20 cellular contexts compared by ENCODE assay signal in the genomic region with DNA sequence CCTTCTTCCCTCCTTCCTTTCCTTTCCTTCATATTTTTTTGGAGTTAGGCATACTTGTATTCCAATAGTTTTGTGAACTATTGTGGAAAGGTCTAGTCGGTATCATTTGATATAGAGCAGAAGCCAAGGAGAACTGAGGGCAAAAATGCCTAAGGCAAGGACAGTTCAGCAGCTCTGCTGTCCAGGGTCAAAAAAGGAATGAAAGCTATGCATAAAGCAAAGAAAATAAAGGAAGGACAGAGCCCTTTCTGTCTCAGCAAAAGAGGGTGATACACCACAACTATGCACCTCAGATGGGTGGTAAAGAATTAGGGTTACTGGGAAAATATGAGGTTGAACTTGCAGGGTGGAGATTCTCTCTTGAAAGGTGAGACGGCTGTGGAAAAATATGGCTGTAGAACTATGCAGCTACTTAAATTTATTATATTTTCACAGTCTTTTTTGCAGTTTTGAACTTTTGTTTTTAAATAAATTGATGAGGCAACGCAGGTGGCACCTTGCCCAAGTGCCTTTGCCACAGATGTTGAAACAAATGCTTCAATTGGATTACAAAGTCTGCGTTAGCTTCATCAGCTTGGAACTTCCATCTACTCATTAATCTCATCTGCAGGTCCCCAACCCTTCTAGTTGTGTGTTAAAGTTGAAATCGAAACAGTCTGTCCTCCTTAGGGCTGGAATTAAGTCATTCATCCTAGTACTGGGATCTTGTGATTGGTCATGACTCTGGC. TPM values are rescaled to one million over a fixed set of nuclear protein-coding genes. Genes with fewer than 3 reads are reported as not detected.
A peak's percentile ranks its signal among the peaks of the same experiment; 100 is the strongest.
DNase-seq lines count a peak whose midpoint lies in the region; ATAC-seq, FAIRE-seq and TF ChIP-seq lines count a peak whose summit lies in the region.
"Had no signal": no experiment of that assay in that cellular context is flagged by ENCODE, and none has a peak within 500 bp of the region (broad histone marks: within the 10 kb centered on the region; RNA-seq: fewer than 3 reads in every experiment).

No MANE protein-coding gene starts in this region.

- H3K36me3 ChIP-seq in adipocyte (ENCODE audit: control insufficient read depth, insufficient read depth, low read length, severe bottlenecking) (no peaks in the 10 kb centered on the region), Peyer's patch (no peaks in the 10 kb centered on the region)
- H3K36me3 ChIP-seq: MG63 had no signal

- no peak overlapping the region for H3K27ac ChIP-seq in A549
- no peak overlapping the region for H3K27ac ChIP-seq in Peyer's patch
- H3K27ac ChIP-seq: C4-2B, KMS-11, SK-N-MC had no signal

- POLR2A ChIA-PET in A549 (lab: Yijun Ruan, JAX): no interaction called here

- no peak for TF ChIP-seq POLR2A in A549 (IDR thresholded peaks at IDR 0.05; ENCODE audit: low read length)
- no peak for TF ChIP-seq POLR2A in Peyer's patch (IDR thresholded peaks at IDR 0.05)

- no peak for ATAC-seq in A549
- ATAC-seq in GM19395 (IDR thresholded peaks at IDR 0.05; ENCODE audit: unreplicated experiment): no peak
- ATAC-seq: HepG2, Panc1, Right ventricle myocardium inferior had no signal

- H3K4me3 ChIP-seq in A549 (no peak overlapping the region), adipocyte (ENCODE audit: low read length) (peak overlapping the region; percentile 30), fibroblast of pulmonary artery (replicated peaks; ENCODE audit: low read depth, low read length) (no peak overlapping the region), Peyer's patch (no peak overlapping the region)
- H3K4me3 ChIP-seq: MG63, SK-N-MC had no signal

- DNase-seq in A549 (ENCODE audit: low read depth in 1 of 2, low spot score in 1 of 2) (no peak), ELR (ENCODE audit: low read depth) (peak; percentile 23), adipocyte (ENCODE audit: low read depth) (peak; percentile 57), fibroblast of pulmonary artery (ENCODE audit: low read depth) (peak; percentile 16), Peyer's patch (no peak), GDM1 (lab: John Stamatoyannopoulos, UW) (no peak)
- no peak for DNase-seq in stimulated activated CD4-positive, alpha-beta T cell treated with anti-CD3 and anti-CD28 coated beads, Interleukin-2, amount 100 ng/mL, for 48 hours
- DNase-seq: COR-L47, GOT3, MG63, NCI-H1092 treated with DMSO at 0.1 percent for 48 hours, NCI-H2081 treated with DMSO at 0.1 percent for 48 hours had no signal

- TF ChIP-seq RAD21 in A549 (conservative IDR thresholded peaks at IDR 0.05 in 1 of 2, IDR thresholded peaks at IDR 0.05 in 1 of 2): no peak

- TF ChIP-seq CTCF in A549 (IDR thresholded peaks at IDR 0.05) (no peak), fibroblast of pulmonary artery (IDR thresholded peaks at IDR 0.05; ENCODE audit: low read length, missing control alignments) (no peak), Peyer's patch (IDR thresholded peaks at IDR 0.05) (no peak)

- no peak overlapping the region for H3K4me2 ChIP-seq in A549
- H3K4me2 ChIP-seq: KMS-11 had no signal

- no peak for FAIRE-seq in A549 (lab: Jason Lieb, UNC)
- FAIRE-seq: HepG2 had no signal

- H3K27me3 ChIP-seq in adipocyte (replicated peaks; ENCODE audit: control insufficient read depth, insufficient read depth, low read length): peaks cover 10% of the 10 kb centered on the region
- H3K27me3 ChIP-seq in Peyer's patch: no peaks in the 10 kb centered on the region
- H3K27me3 ChIP-seq: MG63 had no signal

- H3K9me3 ChIP-seq in A549: no peaks in the 10 kb centered on the region
- no peaks in the 10 kb centered on the region for H3K9me3 ChIP-seq in adipocyte (ENCODE audit: control insufficient read depth, low read length)
- peaks cover 0 to 4% (median 0%) of the 10 kb centered on the region in 4 donors for H3K9me3 ChIP-seq in Peyer's patch
- H3K9me3 ChIP-seq: MG63 had no signal

- TF ChIP-seq EP300 in A549 (IDR thresholded peaks at IDR 0.05): no peak

- CTCF ChIA-PET in A549 (lab: Yijun Ruan, JAX): interaction anchor here (1.6 kb wide), 1 partner anchor 19 kb away, joined by 3 read pairs; no protein-coding TSS in a partner anchor

- H3K4me1 ChIP-seq in A549: no peaks in the 10 kb centered on the region
- peaks cover 36% of the 10 kb centered on the region for H3K4me1 ChIP-seq in adipocyte (ENCODE audit: control insufficient read depth, insufficient read depth, low read length)
- no peaks in the 10 kb centered on the region for H3K4me1 ChIP-seq in Peyer's patch

- H3K9ac ChIP-seq in adipocyte (ENCODE audit: low read length): peak overlapping the region; percentile 79
- H3K9ac ChIP-seq: KMS-11 had no signal

- 3% methylated on average over 5 of the region's 5 CpGs for WGBS in A549 (ENCODE audit: missing lambda C conversion rate)

TF ChIP-seq in A549, 52 proteins besides CTCF, POLR2A, EP300 and RAD21:
- 0 out of 2 replicates have a peak, but pooled peaks have one; percentile 14 for TF ChIP-seq CBX8 (IDR thresholded peaks at IDR 0.05)
- no peak for TF ChIP-seq HOXA7 (CRISPR knock-in tag; IDR thresholded peaks at IDR 0.05)
TF ChIP-seq in A549: peak in this region for 1.

RNA-seq across cellular contexts. Expression of a gene that starts 20.8 kb away (rescaled TPM):
- not detected in 2 replicates for polyA plus RNA-seq in A549 (2011; rRNA removed)
- not detected in 2 replicates for polyA plus RNA-seq in A549 (2012; cell fraction: cytosol; rRNA removed)
- not detected in 2 replicates for polyA plus RNA-seq in A549 (2012; cell fraction: nucleus; rRNA removed)
- polyA plus RNA-seq in A549 (2017; fragmentation: RNase III; extraction: RNeasy Plus Mini Kit Qiagen cat#74134 plus additional on column Dnase treatment): not detected in 3 replicates
- not detected in 2 replicates for polyA minus RNA-seq in A549 (2011; rRNA and poly(A)+ RNA removed)
- not detected for total RNA-seq in Peyer's patch
- total RNA-seq: A172, HepG2 had no signal
- polyA plus RNA-seq: HepG2 had no signal

Comparison
In these comparisons a context has a peak if more than half of its experiments do, and no peak if none do; other contexts are left out.
1. DNase-seq: peak in ELR (single experiment), adipocyte (single experiment) and fibroblast of pulmonary artery (single experiment); none in A549 (0 of 2), Peyer's patch (0 of 3), GDM1 (single experiment) and stimulated activated CD4-positive, alpha-beta T cell treated with anti-CD3 and anti-CD28 coated beads, Interleukin-2, amount 100 ng/mL, for 48 hours (0 of 2).